ENCODE assay signal across 26 cellular contexts in genomic region chr3:49791571-49791970, GRCh38. TPM values are rescaled to one million over a fixed set of nuclear protein-coding genes. Genes with fewer than 3 reads are reported as not detected.
"Had no signal": no experiment of that assay in that cellular context is flagged by ENCODE, and none has a peak within 500 bp of the region (broad histone marks: within the 10 kb centered on the region; RNA-seq: fewer than 3 reads in every experiment).

No MANE protein-coding gene starts in this region.

- H3K4me3 ChIP-seq: heart right ventricle, lower lobe of right lung, neural progenitor cell, psoas muscle, right atrium auricular region, tibial artery had no signal

- H3K27ac Mint-ChIP-seq: activated CD8-positive, alpha-beta T cell treated with anti-CD3 and anti-CD28 coated beads, Interleukin-2, amount 10 ng/mL, durations not matched to agents 7 days and 5 days; activated naive CD4-positive, alpha-beta T cell treated with anti-CD3 and anti-CD28 coated beads for 36 hours; activated T-helper 2 cell treated with anti-CD3 and anti-CD28 coated beads, Interferon-gamma antibody, Interleukin-2, Interleukin-4, amounts not matched to agents 10 μg/mL and 5 μg/mL and 100 μg/mL, durations not matched to agents 14 hours and 24 hours and 36 hours; neural progenitor cell; stimulated activated effector memory CD8-positive, alpha-beta T cell treated with anti-CD3 and anti-CD28 coated beads, Interleukin-12 subunit alpha, Interleukin-12 subunit beta, amount 100 ng/mL, for 72 hours had no signal

- H3K36me3 ChIP-seq: heart right ventricle, lower lobe of right lung, neural progenitor cell, right atrium auricular region, tibial artery had no signal

- H3K9me3 ChIP-seq: heart right ventricle, lower lobe of right lung, psoas muscle, right atrium auricular region, tibial artery had no signal

- H3K27me3 Mint-ChIP-seq: stimulated activated naive CD8-positive, alpha-beta T cell treated with anti-CD3 and anti-CD28 coated beads, Interleukin-15, amount 100 ng/mL, for 72 hours had no signal

- H3K9me3 Mint-ChIP-seq: activated naive CD4-positive, alpha-beta T cell treated with anti-CD3 and anti-CD28 coated beads for 36 hours; activated T-cell treated with anti-CD3 and anti-CD28 coated beads, Interleukin-2, amount 50 U/mL, for 4 hours; activated T-helper 2 cell treated with anti-CD3 and anti-CD28 coated beads, Interferon-gamma antibody, Interleukin-2, Interleukin-4, amounts not matched to agents 10 μg/mL and 5 μg/mL and 100 μg/mL, durations not matched to agents 14 hours and 24 hours and 36 hours; neural progenitor cell; stimulated activated effector memory CD8-positive, alpha-beta T cell treated with anti-CD3 and anti-CD28 coated beads, Interleukin-12 subunit alpha, Interleukin-12 subunit beta, amount 100 ng/mL, for 72 hours; stimulated activated naive CD8-positive, alpha-beta T cell treated with anti-CD3 and anti-CD28 coated beads, Interleukin-15, amount 100 ng/mL, for 72 hours had no signal

- H3K4me1 ChIP-seq: neural progenitor cell had no signal

- H3K27me3 ChIP-seq: heart right ventricle, neural progenitor cell, right atrium auricular region, tibial artery had no signal

- DNase-seq: activated CD4-positive, alpha-beta T cell treated with anti-CD3 and anti-CD28 coated beads for 1 hour; activated CD4-positive, alpha-beta T cell treated with anti-CD3 and anti-CD28 coated beads, Interleukin-2, amount 50 U/mL, for 1 hour; activated CD8-positive, alpha-beta T cell treated with anti-CD3 and anti-CD28 coated beads, Interleukin-2, amount 10 ng/mL, durations not matched to agents 7 days and 5 days; activated naive CD4-positive, alpha-beta T cell treated with anti-CD3 and anti-CD28 coated beads for 36 hours; activated T-cell treated with anti-CD3 and anti-CD28 coated beads, Interleukin-2, amount 50 U/mL, for 4 hours; cerebellar nuclear complex; heart right ventricle; lower lobe of right lung; mesendoderm; naive thymus-derived CD4-positive, alpha-beta T cell; psoas muscle; stimulated activated CD4-positive, alpha-beta T cell treated with anti-CD3 and anti-CD28 coated beads, Interleukin-1b, Interleukin-23, amount 100 ng/mL, for 48 hours; stimulated activated naive CD8-positive, alpha-beta T cell treated with anti-CD3 and anti-CD28 coated beads, Interleukin-15, amount 100 ng/mL, for 72 hours had no signal

- ATAC-seq: activated CD8-positive, alpha-beta T cell treated with anti-CD3 and anti-CD28 coated beads, Interleukin-2, amount 10 ng/mL, durations not matched to agents 7 days and 5 days; activated T-cell treated with anti-CD3 and anti-CD28 coated beads, Interleukin-2, amount 50 U/mL, for 4 hours; heart right ventricle; left lobe of liver; lower lobe of right lung; naive thymus-derived CD4-positive, alpha-beta T cell; psoas muscle; stimulated activated effector memory CD8-positive, alpha-beta T cell treated with anti-CD3 and anti-CD28 coated beads, Interleukin-12 subunit alpha, Interleukin-12 subunit beta, amount 100 ng/mL, for 72 hours; stimulated activated naive CD8-positive, alpha-beta T cell treated with anti-CD3 and anti-CD28 coated beads, Interleukin-15, amount 100 ng/mL, for 72 hours had no signal

- H3K4me3 Mint-ChIP-seq: activated CD8-positive, alpha-beta T cell treated with anti-CD3 and anti-CD28 coated beads, Interleukin-2, amount 10 ng/mL, durations not matched to agents 7 days and 5 days; activated naive CD4-positive, alpha-beta T cell treated with anti-CD3 and anti-CD28 coated beads for 36 hours; activated T-cell treated with anti-CD3 and anti-CD28 coated beads, Interleukin-2, amount 50 U/mL, for 4 hours; naive thymus-derived CD4-positive, alpha-beta T cell; stimulated activated effector memory CD8-positive, alpha-beta T cell treated with anti-CD3 and anti-CD28 coated beads, Interleukin-12 subunit alpha, Interleukin-12 subunit beta, amount 100 ng/mL, for 72 hours; stimulated activated naive CD8-positive, alpha-beta T cell treated with anti-CD3 and anti-CD28 coated beads, Interleukin-15, amount 100 ng/mL, for 72 hours had no signal

- H3K27ac ChIP-seq: heart right ventricle, lower lobe of right lung, neural progenitor cell, psoas muscle, right atrium auricular region, tibial artery, VCaP had no signal

- H3K36me3 Mint-ChIP-seq: naive thymus-derived CD4-positive, alpha-beta T cell; neural progenitor cell had no signal

RNA-seq across cellular contexts. Expression of gene CDHR4, which starts 8.1 kb away (rescaled TPM):
- total RNA-seq: activated CD8-positive, alpha-beta T cell treated with anti-CD3 and anti-CD28 coated beads, Interleukin-2, amount 10 ng/mL, durations not matched to agents 7 days and 5 days; activated naive CD4-positive, alpha-beta T cell treated with anti-CD3 and anti-CD28 coated beads for 36 hours; activated T-cell treated with anti-CD3 and anti-CD28 coated beads, Interleukin-2, amount 50 U/mL, for 4 hours; activated T-helper 2 cell treated with anti-CD3 and anti-CD28 coated beads, Interferon-gamma antibody, Interleukin-2, Interleukin-4, amounts not matched to agents 10 μg/mL and 5 μg/mL and 100 μg/mL, durations not matched to agents 14 hours and 24 hours and 36 hours; epithelial cell of proximal tubule; fibroblast of villous mesenchyme; heart right ventricle; kidney epithelial cell; left lobe of liver; osteocyte; psoas muscle; skeletal muscle tissue; T-helper 2 cell treated with Interferon-gamma antibody and Interleukin-4, amounts not matched to agents 100 ng/mL and 5 ng/mL, for 36 hours had no signal
- polyA plus RNA-seq: naive thymus-derived CD4-positive, alpha-beta T cell had no signal

RNA-seq across cellular contexts. Expression of gene INKA1, which starts 11.5 kb away (rescaled TPM):
- total RNA-seq: kidney epithelial cell had no signal
